In the genomic region with DNA sequence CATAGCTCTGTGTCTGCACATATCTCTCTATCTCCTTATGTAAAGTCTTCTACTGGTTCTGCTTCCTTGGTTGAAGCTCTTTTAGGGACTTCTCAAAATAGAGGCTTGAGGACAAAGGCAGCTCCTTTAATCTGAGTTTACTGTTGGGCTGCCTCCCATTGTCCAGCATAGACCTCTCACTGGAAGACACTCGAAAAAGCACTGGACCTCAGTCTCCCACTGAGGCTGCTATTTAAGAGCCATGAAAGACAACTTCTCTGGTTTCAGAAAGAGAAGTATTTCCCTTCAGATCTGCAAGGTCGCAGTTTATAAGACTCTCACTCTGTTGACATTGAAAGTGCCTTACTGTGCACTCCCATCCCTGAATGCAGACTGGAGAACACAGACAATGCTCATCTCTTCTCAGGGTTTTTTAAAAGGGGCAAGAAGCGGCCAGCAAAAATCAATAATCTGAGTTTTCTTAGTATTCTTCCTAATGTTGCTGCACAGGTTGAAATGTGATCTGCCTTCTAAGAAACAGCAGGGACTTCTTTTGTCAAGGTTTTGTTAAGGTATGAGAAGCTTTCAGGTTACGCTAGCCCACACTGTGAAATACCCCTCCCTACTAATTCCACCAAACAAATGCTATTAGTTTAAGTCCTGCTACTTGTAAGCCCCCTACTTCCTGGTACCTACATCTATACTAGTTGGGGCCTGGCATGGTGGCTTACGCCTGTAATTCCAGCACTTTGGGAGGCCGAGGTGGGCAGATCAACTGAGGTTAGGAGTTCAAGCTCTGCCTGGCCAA, we compare ENCODE assay signal across 18 cellular contexts.
A peak's percentile ranks its signal among the peaks of the same experiment; 100 is the strongest.
DNase-seq lines count a peak whose midpoint lies in the region; ATAC-seq and TF ChIP-seq lines count a peak whose summit lies in the region.
"Had no signal": no experiment of that assay in that cellular context is flagged by ENCODE, and none has a peak within 500 bp of the region (broad histone marks: within the 10 kb centered on the region; RNA-seq: fewer than 3 reads in every experiment).

No MANE protein-coding gene starts in this region.

- H3K36me3 ChIP-seq in iPS-20b (ENCODE audit: insufficient read depth, low read depth, low read length) (no peaks in the 10 kb centered on the region), tibial artery (no peaks in the 10 kb centered on the region)
- H3K36me3 ChIP-seq: BE2C had no signal

- H3K27me3 ChIP-seq in iPS-20b (ENCODE audit: insufficient read depth, low read length), result no peaks in the 10 kb centered on the region
- no peaks in the 10 kb centered on the region for H3K27me3 ChIP-seq in tibial artery
- H3K27me3 ChIP-seq: BE2C had no signal

- no peak for ATAC-seq in activated CD4-positive, CD25-positive, alpha-beta regulatory T cell treated with anti-CD3 and anti-CD28 coated beads, Interleukin-2, amount 50 U/mL, for 24 hours
- ATAC-seq in GM21717 (IDR thresholded peaks at IDR 0.05; ENCODE audit: unreplicated experiment), result no peak
- ATAC-seq in GM18505 (IDR thresholded peaks at IDR 0.05; ENCODE audit: unreplicated experiment), result no peak
- ATAC-seq: HCT116, Panc1, Right ventricle myocardium inferior had no signal

- H3K9me3 ChIP-seq in iPS-20b (ENCODE audit: insufficient read depth, low read depth, low read length) (no peaks in the 10 kb centered on the region), tibial artery (no peaks in the 10 kb centered on the region)
- H3K9me3 ChIP-seq: BE2C had no signal

- no peak for TF ChIP-seq CTCF in tibial artery (IDR thresholded peaks at IDR 0.05)

- no peak for TF ChIP-seq POLR2A in GM18505 (IDR thresholded peaks at IDR 0.05; ENCODE audit: borderline replicate concordance, extremely low read depth, insufficient read depth, insufficient read length)

- H3K27ac ChIP-seq in iPS-20b (ENCODE audit: low read length) (no peak overlapping the region), tibial artery (no peak overlapping the region)
- H3K27ac ChIP-seq: 22Rv1, SK-N-MC had no signal

- DNase-seq in NCI-H187 treated with DMSO at 0.1 percent for 48 hours (lab: John Stamatoyannopoulos, UW) (peak; percentile 76), NCI-H187 (lab: John Stamatoyannopoulos, UW) (no peak), NCI-H82 treated with DMSO at 0.1 percent for 48 hours (lab: John Stamatoyannopoulos, UW; ENCODE audit: unreplicated experiment) (peak; percentile 21), tibial artery (no peak)
- DNase-seq: CD4-positive, alpha-beta T cell; DMS53; NCI-H1417 treated with DMSO at 0.1 percent for 48 hours; NCI-H2081 treated with DMSO at 0.1 percent for 48 hours had no signal

- H3K4me1 ChIP-seq in iPS-20b (ENCODE audit: insufficient read depth, low read length) (peaks cover 8% of the 10 kb centered on the region; the same call in 1 of the 2 replicates), tibial artery (no peaks in the 10 kb centered on the region)

- H3K9ac ChIP-seq in iPS-20b (ENCODE audit: low read depth, low read length), result no peak overlapping the region; the same call in 1 of the 2 replicates

- intact Hi-C loops in tibial artery (cut with DNase I; ENCODE audit: low total_unique reads), result no loop called here

- H3K4me3 ChIP-seq in iPS-20b (ENCODE audit: low read length) (peak overlapping the region; percentile 17; the same call in 1 of the 2 replicates), tibial artery (no peak overlapping the region)
- H3K4me3 ChIP-seq: SK-N-MC had no signal

Comparison
In these comparisons a context has a peak if more than half of its experiments do, and no peak if none do; other contexts are left out.
1. DNase-seq: peak in NCI-H187 treated with DMSO at 0.1 percent for 48 hours (single experiment) and NCI-H82 treated with DMSO at 0.1 percent for 48 hours (single experiment); none in NCI-H187 (0 of 2) and tibial artery (0 of 2).